18 cellular contexts compared by ENCODE assay signal in genomic region chr1:27086628-27087027, GRCh38.
DNase-seq lines count a peak whose midpoint lies in the region; ATAC-seq and TF ChIP-seq lines count a peak whose summit lies in the region.
"Had no signal": no experiment of that assay in that cellular context is flagged by ENCODE, and none has a peak within 500 bp of the region (broad histone marks: within the 10 kb centered on the region; RNA-seq: fewer than 3 reads in every experiment).

No MANE protein-coding gene starts in this region.

- no peaks in the 10 kb centered on the region for H3K36me3 Mint-ChIP-seq in T-helper 2 cell treated with Interferon-gamma antibody and Interleukin-4, amounts not matched to agents 5 μg/mL and 100 μg/mL, for 36 hours (ENCODE audit: low read depth)
- peaks cover 5% of the 10 kb centered on the region for H3K36me3 Mint-ChIP-seq in CD4-positive, CD25-positive, alpha-beta regulatory T cell
- peaks cover 2% of the 10 kb centered on the region for H3K36me3 Mint-ChIP-seq in activated naive CD8-positive, alpha-beta T cell treated with anti-CD3 and anti-CD28 coated beads, Interleukin-2, amount 10 ng/mL, durations not matched to agents 7 days and 5 days
- H3K36me3 Mint-ChIP-seq in nephron progenitor cell (ENCODE audit: low read depth), result no peaks in the 10 kb centered on the region
- H3K36me3 Mint-ChIP-seq in mesothelial cell of epicardium, result no peaks in the 10 kb centered on the region
- H3K36me3 Mint-ChIP-seq: CD8-positive, alpha-beta T cell had no signal

- H3K27ac ChIP-seq in CD4-positive, CD25-positive, alpha-beta regulatory T cell (ENCODE audit: insufficient read depth, low read length, poor library complexity, severe bottlenecking), result no peak overlapping the region

- peak overlapping the region; percentile 50 for H3K27ac Mint-ChIP-seq in T-helper 2 cell treated with Interferon-gamma antibody and Interleukin-4, amounts not matched to agents 5 μg/mL and 100 μg/mL, for 36 hours
- peak overlapping the region in 2 of 3 donors; percentile 53 to 60 for H3K27ac Mint-ChIP-seq in CD4-positive, CD25-positive, alpha-beta regulatory T cell
- peak overlapping the region; percentile 73 for H3K27ac Mint-ChIP-seq in activated naive CD8-positive, alpha-beta T cell treated with anti-CD3 and anti-CD28 coated beads, Interleukin-2, amount 10 ng/mL, durations not matched to agents 7 days and 5 days
- H3K27ac Mint-ChIP-seq in nephron progenitor cell, result no peak overlapping the region
- H3K27ac Mint-ChIP-seq in mesothelial cell of epicardium, result no peak overlapping the region
- H3K27ac Mint-ChIP-seq: CD8-positive, alpha-beta T cell had no signal

- no peaks in the 10 kb centered on the region for H3K36me3 ChIP-seq in CD4-positive, CD25-positive, alpha-beta regulatory T cell (ENCODE audit: control insufficient read depth, insufficient read depth, low read length)

- H3K9me3 Mint-ChIP-seq in T-helper 2 cell treated with Interferon-gamma antibody and Interleukin-4, amounts not matched to agents 5 μg/mL and 100 μg/mL, for 36 hours, result peaks cover 5% of the 10 kb centered on the region
- H3K9me3 Mint-ChIP-seq in CD4-positive, CD25-positive, alpha-beta regulatory T cell, result peaks cover 0 to 5% (median 0%) of the 10 kb centered on the region in 7 donors
- peaks cover 6% of the 10 kb centered on the region for H3K9me3 Mint-ChIP-seq in activated naive CD8-positive, alpha-beta T cell treated with anti-CD3 and anti-CD28 coated beads, Interleukin-2, amount 10 ng/mL, durations not matched to agents 7 days and 5 days
- peaks cover 25% of the 10 kb centered on the region for H3K9me3 Mint-ChIP-seq in nephron progenitor cell
- H3K9me3 Mint-ChIP-seq in mesothelial cell of epicardium, result peaks cover 6% of the 10 kb centered on the region

- H3K4me3 Mint-ChIP-seq in T-helper 2 cell treated with Interferon-gamma antibody and Interleukin-4, amounts not matched to agents 5 μg/mL and 100 μg/mL, for 36 hours, result no peak overlapping the region
- no peak overlapping the region for H3K4me3 Mint-ChIP-seq in CD4-positive, CD25-positive, alpha-beta regulatory T cell
- H3K4me3 Mint-ChIP-seq in activated naive CD8-positive, alpha-beta T cell treated with anti-CD3 and anti-CD28 coated beads, Interleukin-2, amount 10 ng/mL, durations not matched to agents 7 days and 5 days, result no peak overlapping the region
- peak overlapping the region; percentile 50 for H3K4me3 Mint-ChIP-seq in nephron progenitor cell
- H3K4me3 Mint-ChIP-seq in mesothelial cell of epicardium, result no peak overlapping the region
- H3K4me3 Mint-ChIP-seq: CD8-positive, alpha-beta T cell had no signal

- H3K27me3 ChIP-seq in CD4-positive, CD25-positive, alpha-beta regulatory T cell (ENCODE audit: control insufficient read depth, insufficient read depth, low read length), result no peaks in the 10 kb centered on the region

- no peak overlapping the region for H3K4me3 ChIP-seq in CD4-positive, CD25-positive, alpha-beta regulatory T cell (ENCODE audit: low read depth, low read length)

- DNase-seq in T-helper 2 cell treated with Interferon-gamma antibody and Interleukin-4, amounts not matched to agents 5 μg/mL and 100 μg/mL, for 36 hours (ENCODE audit: low spot score), result no peak
- DNase-seq in T-helper 2 cell (no peak), nephron progenitor cell (no peak), mesothelial cell of epicardium (ENCODE audit: low spot score in 2 of 2, unreplicated experiment in 2 of 2) (no peak)
- DNase-seq in CD4-positive, CD25-positive, alpha-beta regulatory T cell, result no peak
- no peak for DNase-seq in activated naive CD8-positive, alpha-beta T cell treated with anti-CD3 and anti-CD28 coated beads, Interleukin-2, amount 10 ng/mL, durations not matched to agents 7 days and 5 days
- DNase-seq: 8988T; CD8-positive, alpha-beta T cell; KG1; NCI-H1417 treated with DMSO at 0.1 percent for 48 hours; NCI-H2029; NCI-H2171 treated with DMSO at 0.1 percent for 48 hours; NCI-H510A; NCI-H774 had no signal

- no peaks in the 10 kb centered on the region for H3K4me1 ChIP-seq in CD4-positive, CD25-positive, alpha-beta regulatory T cell (ENCODE audit: control insufficient read depth, insufficient read depth, low read length, poor library complexity, severe bottlenecking)

- H3K4me1 Mint-ChIP-seq in T-helper 2 cell treated with Interferon-gamma antibody and Interleukin-4, amounts not matched to agents 5 μg/mL and 100 μg/mL, for 36 hours (ENCODE audit: low read depth), result peaks cover 3% of the 10 kb centered on the region
- peaks cover 0 to 4% (median under 1%) of the 10 kb centered on the region in 4 donors for H3K4me1 Mint-ChIP-seq in CD4-positive, CD25-positive, alpha-beta regulatory T cell
- peaks cover 2% of the 10 kb centered on the region for H3K4me1 Mint-ChIP-seq in activated naive CD8-positive, alpha-beta T cell treated with anti-CD3 and anti-CD28 coated beads, Interleukin-2, amount 10 ng/mL, durations not matched to agents 7 days and 5 days
- H3K4me1 Mint-ChIP-seq in nephron progenitor cell, result no peaks in the 10 kb centered on the region
- H3K4me1 Mint-ChIP-seq in mesothelial cell of epicardium, result no peaks in the 10 kb centered on the region

- TF ChIP-seq CTCF in nephron progenitor cell (IDR thresholded peaks at IDR 0.05), result no peak
- TF ChIP-seq CTCF in mesothelial cell of epicardium (IDR thresholded peaks at IDR 0.05; ENCODE audit: unreplicated experiment), result no peak

- H3K27me3 Mint-ChIP-seq in T-helper 2 cell treated with Interferon-gamma antibody and Interleukin-4, amounts not matched to agents 5 μg/mL and 100 μg/mL, for 36 hours (ENCODE audit: low read depth), result no peaks in the 10 kb centered on the region
- H3K27me3 Mint-ChIP-seq in CD4-positive, CD25-positive, alpha-beta regulatory T cell, result peaks cover 8% of the 10 kb centered on the region
- peaks cover 16% of the 10 kb centered on the region for H3K27me3 Mint-ChIP-seq in activated naive CD8-positive, alpha-beta T cell treated with anti-CD3 and anti-CD28 coated beads, Interleukin-2, amount 10 ng/mL, durations not matched to agents 7 days and 5 days
- H3K27me3 Mint-ChIP-seq in nephron progenitor cell (ENCODE audit: low read depth, poor library complexity) (peaks cover 10% of the 10 kb centered on the region), mesothelial cell of epicardium (ENCODE audit: low read depth) (no peaks in the 10 kb centered on the region)

- no peaks in the 10 kb centered on the region for H3K9me3 ChIP-seq in CD4-positive, CD25-positive, alpha-beta regulatory T cell (ENCODE audit: control insufficient read depth in 2 of 2, low read length in 2 of 2)

- ATAC-seq in CD4-positive, CD25-positive, alpha-beta regulatory T cell (ENCODE audit: low read depth in 2 of 2), result no peak
- no peak for ATAC-seq in activated naive CD8-positive, alpha-beta T cell treated with anti-CD3 and anti-CD28 coated beads, Interleukin-2, amount 10 ng/mL, durations not matched to agents 7 days and 5 days (ENCODE audit: low read depth)
- no peak for ATAC-seq in HG02973 (IDR thresholded peaks at IDR 0.05; ENCODE audit: unreplicated experiment)
- no peak for ATAC-seq in GM18511 (IDR thresholded peaks at IDR 0.05; ENCODE audit: unreplicated experiment)
- ATAC-seq: CD8-positive, alpha-beta T cell; HCT116; PC-3 had no signal

- POLR2A ChIA-PET in activated naive CD8-positive, alpha-beta T cell treated with anti-CD3 and anti-CD28 coated beads, Interleukin-2, amount 10 ng/mL, durations not matched to agents 7 days and 5 days (lab: Charles Lee), result no interaction called here

Comparison
In these comparisons a context has a peak if more than half of its experiments do, and no peak if none do; other contexts are left out.
1. H3K27ac Mint-ChIP-seq: peak in T-helper 2 cell treated with Interferon-gamma antibody and Interleukin-4, amounts not matched to agents 5 μg/mL and 100 μg/mL, for 36 hours (single experiment), CD4-positive, CD25-positive, alpha-beta regulatory T cell (2 of 3) and activated naive CD8-positive, alpha-beta T cell treated with anti-CD3 and anti-CD28 coated beads, Interleukin-2, amount 10 ng/mL, durations not matched to agents 7 days and 5 days (single experiment); none in nephron progenitor cell (single experiment) and mesothelial cell of epicardium (single experiment).